ENCODE assay signal across 1 cellular context in genomic region chr1:43981636-43982035, GRCh38.
TF ChIP-seq lines count a peak whose summit lies in the region.

No MANE protein-coding gene starts in this region.

TF ChIP-seq in neural cell, 6 proteins besides CTCF, POLR2A, EP300 and RAD21 (continued from another document):
- no peak for TF ChIP-seq REST (IDR thresholded peaks at IDR 0.05; ENCODE audit: borderline replicate concordance)
- TF ChIP-seq MXI1 (conservative IDR thresholded peaks at IDR 0.05; ENCODE audit: poor library complexity, severe bottlenecking): no peak
- no peak for TF ChIP-seq EZH2 (IDR thresholded peaks at IDR 0.05; ENCODE audit: borderline replicate concordance, insufficient read depth, low read length, poor library complexity, severe bottlenecking)
